In the genomic region with DNA sequence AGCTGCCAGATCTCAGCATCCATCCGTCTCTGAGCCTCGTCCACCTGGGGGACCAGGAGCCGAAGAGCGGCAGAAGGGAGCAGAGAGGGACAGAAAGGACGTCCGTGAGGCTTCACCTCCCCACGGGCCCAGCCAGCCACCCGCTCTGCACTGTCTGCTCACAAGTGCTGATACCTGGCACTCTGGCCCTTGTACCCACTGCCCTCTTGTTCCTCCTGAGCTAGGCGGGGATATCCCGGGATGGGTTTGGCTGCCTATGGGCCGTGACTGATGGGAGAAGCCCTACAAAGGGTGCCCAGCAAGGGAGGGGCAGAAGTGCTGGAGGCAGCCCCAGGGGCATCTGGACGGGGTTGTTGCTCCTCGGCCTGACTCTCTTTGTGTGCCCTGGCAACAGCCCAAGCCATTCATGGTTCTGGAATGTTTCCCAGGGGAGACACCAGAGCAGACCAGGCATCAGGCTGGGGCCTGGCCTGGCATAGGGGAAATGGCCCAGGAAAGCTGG, we compare ENCODE assay signal across 8 cellular contexts. TPM values are rescaled to one million over a fixed set of nuclear protein-coding genes. Genes with fewer than 3 reads are reported as not detected.
A peak's percentile ranks its signal among the peaks of the same experiment; 100 is the strongest.
DNase-seq lines count a peak whose midpoint lies in the region; ATAC-seq and TF ChIP-seq lines count a peak whose summit lies in the region.

No MANE protein-coding gene starts in this region.

- H3K79me2 ChIP-seq in ACC112 (ENCODE audit: control insufficient read depth, insufficient read depth, low read length, unreplicated experiment), result no peaks in the 10 kb centered on the region

- H3K36me3 ChIP-seq in ACC112 (ENCODE audit: insufficient read depth, low read length) (0 out of 2 replicates have a peak, but pooled peaks cover 5% of the 10 kb centered on the region), uterus (no peaks in the 10 kb centered on the region), H7 (replicated peaks; ENCODE audit: control insufficient read depth, insufficient read depth, low read length) (peaks cover 21% of the 10 kb centered on the region)

- peaks cover 43% of the 10 kb centered on the region for H3K36me3 Mint-ChIP-seq in MCF 10A (ENCODE audit: insufficient read depth, unreplicated experiment)
- peaks cover 23% of the 10 kb centered on the region for H3K36me3 Mint-ChIP-seq in progenitor cell of endocrine pancreas (ENCODE audit: insufficient read depth)

- intact Hi-C loops in MCF 10A (cut with micrococcal nuclease), result loop anchor here (10.0 kb wide), 2 partner anchors 85 kb away; a partner anchor contains a TSS
- intact Hi-C loops in left colon (cut with DNase I, micrococcal nuclease), result no loop called here
- intact Hi-C loops in uterus (cut with DNase I; ENCODE audit: low total_unique reads), result loop anchor here (10.0 kb wide), 1 partner anchor 95 kb away; no protein-coding TSS in a partner anchor

- H3K27me3 ChIP-seq in ACC112 (ENCODE audit: insufficient read depth, low read length) (no peaks in the 10 kb centered on the region), uterus (no peaks in the 10 kb centered on the region), H7 (ENCODE audit: control insufficient read depth, insufficient read depth, low read length) (no peaks in the 10 kb centered on the region)

- no TSS peak for BruUV-seq in MCF 10A (replicated peaks; lab: Mats Ljungman, UMichigan)

- H3K27ac Mint-ChIP-seq in MCF 10A (ENCODE audit: low read depth, unreplicated experiment) (no peak overlapping the region), progenitor cell of endocrine pancreas (no peak overlapping the region)

- TF ChIP-seq POLR2A in uterus (IDR thresholded peaks at IDR 0.05), result no peak

- H3K27ac ChIP-seq in ACC112 (ENCODE audit: low read depth, low read length) (0 out of 2 replicates have a peak overlapping the region, but pooled peaks have one; percentile 22), uterus (peak overlapping the region; percentile 68 to 77)

- CTCF ChIA-PET in MCF 10A (lab: Yijun Ruan, JAX), result interaction anchor here (0.7 kb wide), 2 partner anchors 66 to 149 kb away, joined by 3 to 4 read pairs; no protein-coding TSS in a partner anchor

- H3K9me3 ChIP-seq in uterus, result no peaks in the 10 kb centered on the region

- no peak overlapping the region for H2AFZ ChIP-seq in ACC112 (ENCODE audit: low read length, unreplicated experiment)

- TF ChIP-seq CTCF in MCF 10A (IDR thresholded peaks at IDR 0.05; ENCODE audit: unreplicated experiment), result no peak
- no peak for TF ChIP-seq CTCF in uterus (IDR thresholded peaks at IDR 0.05)
- no peak for TF ChIP-seq CTCF in progenitor cell of endocrine pancreas (IDR thresholded peaks at IDR 0.05; ENCODE audit: unreplicated experiment)

- peaks cover 19% of the 10 kb centered on the region for H3K4me1 ChIP-seq in ACC112 (ENCODE audit: control insufficient read depth, insufficient read depth, low read length, unreplicated experiment)
- peaks cover 0 to 7% of the 10 kb centered on the region in 2 donors for H3K4me1 ChIP-seq in uterus

- peak; percentile 82 for ATAC-seq in left colon

- POLR2A ChIA-PET in MCF 10A (lab: Yijun Ruan, JAX), result interaction anchor here (0.7 to 1.6 kb wide), 7 partner anchors 20 to 155 kb away, joined by 3 to 8 read pairs (median 3); a partner anchor contains a TSS

- H3K4me3 ChIP-seq in ACC112 (ENCODE audit: low read depth, low read length), result no peak overlapping the region
- H3K4me3 ChIP-seq in uterus, result no peak overlapping the region
- H3K4me3 ChIP-seq in H7 (ENCODE audit: insufficient read depth, low read depth, low read length), result no peak overlapping the region

- H3K9me3 Mint-ChIP-seq in MCF 10A (ENCODE audit: unreplicated experiment) (no peaks in the 10 kb centered on the region), progenitor cell of endocrine pancreas (ENCODE audit: low read depth) (no peaks in the 10 kb centered on the region)

- H3K4me3 Mint-ChIP-seq in MCF 10A (ENCODE audit: unreplicated experiment) (no peak overlapping the region), progenitor cell of endocrine pancreas (ENCODE audit: low read depth) (no peak overlapping the region)

- H3K4me1 Mint-ChIP-seq in MCF 10A (ENCODE audit: insufficient read depth, unreplicated experiment), result peaks cover 24% of the 10 kb centered on the region
- H3K4me1 Mint-ChIP-seq in progenitor cell of endocrine pancreas (ENCODE audit: low read depth), result peaks cover 9% of the 10 kb centered on the region

- DNase-seq in M059J (ENCODE audit: low read depth) (peak; percentile 96), MCF 10A (ENCODE audit: unreplicated experiment) (peak; percentile 97), left colon (peak; percentile 73 to 87), uterus (peak; percentile 78 to 82), H7 (no peak), cortex of kidney (lab: John Stamatoyannopoulos, UW) (no peak), progenitor cell of endocrine pancreas (ENCODE audit: low spot score, unreplicated experiment) (no peak)

- H3K27me3 Mint-ChIP-seq in MCF 10A (ENCODE audit: insufficient read depth, unreplicated experiment) (no peaks in the 10 kb centered on the region), progenitor cell of endocrine pancreas (no peaks in the 10 kb centered on the region)

RNA-seq across cellular contexts. Expression of a gene that starts 57.6 kb away (rescaled TPM):
- total RNA-seq in M059J (2014; rRNA removed; shearing (Covaris generic)), result not detected in 2 replicates
- total RNA-seq in MCF 10A (2022), result not detected in 2 replicates
- under 1 TPM; 0.09 to 0.39 TPM for total RNA-seq in left colon
- under 1 TPM in 1 of 4 donors, not detected in 3; 0.48 TPM for total RNA-seq in uterus
- total RNA-seq in H7 (2014; rRNA removed; shearing (Covaris generic)), result 0.97 and 1.3 TPM in 2 replicates
- 0.55 and 0.77 TPM in 2 replicates for total RNA-seq in progenitor cell of endocrine pancreas

Comparison
In these comparisons a context has a peak if more than half of its experiments do, and no peak if none do; other contexts are left out.
1. DNase-seq: peak in M059J (single experiment), MCF 10A (single experiment), left colon (2 of 2) and uterus (2 of 2); none in H7 (single experiment), cortex of kidney (single experiment) and progenitor cell of endocrine pancreas (single experiment).
2. intact Hi-C loops: an anchor here in MCF 10A (10.0 kb wide) and uterus (10.0 kb wide); none called in left colon.